ENCODE assay signal across 8 cellular contexts in the genomic region with DNA sequence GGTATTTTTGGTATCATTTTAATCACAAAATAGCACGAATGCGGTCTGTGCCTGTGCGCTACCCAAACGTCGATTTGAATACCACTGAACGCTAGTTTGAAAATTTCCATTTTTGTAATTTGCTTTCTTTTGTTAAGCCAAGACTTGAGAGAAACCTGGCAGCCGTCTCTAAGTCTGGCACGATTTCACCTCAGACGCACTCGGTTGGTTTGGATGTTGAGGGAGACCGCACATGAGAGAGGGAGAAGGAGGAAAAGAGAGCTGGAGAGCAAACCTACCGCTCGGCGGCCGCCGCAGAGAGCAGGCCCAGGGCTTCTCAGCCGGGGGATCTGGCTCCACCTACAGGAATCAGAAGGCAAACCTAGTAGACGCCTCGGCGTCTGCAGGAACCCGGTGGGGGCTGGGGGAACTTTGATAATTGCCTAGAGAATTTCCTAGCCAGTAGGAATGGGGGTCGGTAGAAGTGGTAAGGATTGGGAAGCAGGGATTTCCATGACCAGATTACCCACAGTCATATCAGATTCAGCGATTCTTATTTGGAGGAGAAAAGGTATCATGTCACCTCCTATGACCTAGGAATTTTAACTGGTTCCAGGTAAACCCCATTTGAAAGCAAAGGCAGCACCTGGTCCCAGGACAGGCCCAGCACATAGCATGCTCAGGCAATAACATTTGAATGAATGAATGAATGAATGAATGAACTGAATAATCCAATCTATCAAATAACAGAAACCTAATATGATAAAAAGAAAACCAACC.
DNase-seq lines count a peak whose midpoint lies in the region; ATAC-seq, FAIRE-seq and TF ChIP-seq lines count a peak whose summit lies in the region.

No MANE protein-coding gene starts in this region.

- H3K27me3 Mint-ChIP-seq in activated CD8-positive, alpha-beta T cell treated with anti-CD3 and anti-CD28 coated beads, Interleukin-2, amount 10 ng/mL, durations not matched to agents 7 days and 5 days (ENCODE audit: low read depth), result peaks cover 10% of the 10 kb centered on the region

- peaks cover 11% of the 10 kb centered on the region for H3K4me1 Mint-ChIP-seq in activated CD8-positive, alpha-beta T cell treated with anti-CD3 and anti-CD28 coated beads, Interleukin-2, amount 10 ng/mL, durations not matched to agents 7 days and 5 days (ENCODE audit: low read depth)

- CTCF ChIA-PET in activated CD8-positive, alpha-beta T cell treated with anti-CD3 and anti-CD28 coated beads, Interleukin-2, amount 10 ng/mL, durations not matched to agents 7 days and 5 days (lab: Charles Lee), result interaction anchor here (0.5 to 3.1 kb wide), 10 partner anchors 9 to 598 kb away, joined by 3 to 12 read pairs (median 4); no protein-coding TSS in a partner anchor

- H3K9me3 ChIP-seq in muscle layer of duodenum (ENCODE audit: control insufficient read depth in 1 of 2, low read length in 2 of 2), result no peaks in the 10 kb centered on the region

- no peaks in the 10 kb centered on the region for H3K36me3 ChIP-seq in muscle layer of duodenum (ENCODE audit: control insufficient read depth in 1 of 2, insufficient read depth in 2 of 2, low read length in 2 of 2)

- no peak overlapping the region for H3K27ac Mint-ChIP-seq in activated CD8-positive, alpha-beta T cell treated with anti-CD3 and anti-CD28 coated beads, Interleukin-2, amount 10 ng/mL, durations not matched to agents 7 days and 5 days

- peak overlapping the region; percentile 12 to 47 for H3K4me3 ChIP-seq in muscle layer of duodenum (ENCODE audit: low read depth in 1 of 2, low read length in 2 of 2)

- peak; percentile 97 for ATAC-seq in HG02623 (IDR thresholded peaks at IDR 0.05; ENCODE audit: unreplicated experiment)
- peak; percentile 98 for ATAC-seq in activated CD8-positive, alpha-beta T cell treated with anti-CD3 and anti-CD28 coated beads, Interleukin-2, amount 10 ng/mL, durations not matched to agents 7 days and 5 days

- no peaks in the 10 kb centered on the region for H3K9me3 Mint-ChIP-seq in activated CD8-positive, alpha-beta T cell treated with anti-CD3 and anti-CD28 coated beads, Interleukin-2, amount 10 ng/mL, durations not matched to agents 7 days and 5 days (ENCODE audit: insufficient read depth)

- POLR2A ChIA-PET in activated CD8-positive, alpha-beta T cell treated with anti-CD3 and anti-CD28 coated beads, Interleukin-2, amount 10 ng/mL, durations not matched to agents 7 days and 5 days (lab: Charles Lee), result no interaction called here

- no peak for TF ChIP-seq POLR2A in GM12892 (IDR thresholded peaks at IDR 0.05; ENCODE audit: low read depth, low read length)

- no peaks in the 10 kb centered on the region for H3K36me3 Mint-ChIP-seq in activated CD8-positive, alpha-beta T cell treated with anti-CD3 and anti-CD28 coated beads, Interleukin-2, amount 10 ng/mL, durations not matched to agents 7 days and 5 days (ENCODE audit: low read depth)

- peak overlapping the region; percentile 54 for H3K4me3 Mint-ChIP-seq in activated CD8-positive, alpha-beta T cell treated with anti-CD3 and anti-CD28 coated beads, Interleukin-2, amount 10 ng/mL, durations not matched to agents 7 days and 5 days

- H3K27me3 ChIP-seq in muscle layer of duodenum (ENCODE audit: low read depth, low read length), result no peaks in the 10 kb centered on the region

- peak; percentile 35 for DNase-seq in GM12892 (ENCODE audit: insufficient read length)
- DNase-seq in NCI-H446 (lab: John Stamatoyannopoulos, UW), result peak; percentile 44 to 70
- DNase-seq in activated CD8-positive, alpha-beta T cell treated with anti-CD3 and anti-CD28 coated beads, Interleukin-2, amount 10 ng/mL, durations not matched to agents 7 days and 5 days, result peak; percentile 73
- DNase-seq in epidermal melanocyte (ENCODE audit: insufficient read length, low spot score), result peak; percentile 54
- DNase-seq in stimulated activated CD8-positive, alpha-beta memory T cell treated with anti-CD3 and anti-CD28 coated beads, Interleukin-4, amount 100 ng/mL, for 4 hours (ENCODE audit: low read depth in 2 of 2, low spot score in 1 of 2), result peak; percentile 6 to 15
- DNase-seq in GF-D8 (lab: John Stamatoyannopoulos, UW), result no peak

- peaks cover 0 to 27% of the 10 kb centered on the region in 2 donors for H3K4me1 ChIP-seq in muscle layer of duodenum (ENCODE audit: control insufficient read depth in 1 of 2, insufficient read depth in 2 of 2, low read length in 2 of 2)

- peak overlapping the region; percentile 74 for H3K27ac ChIP-seq in muscle layer of duodenum (ENCODE audit: low read length)

- no peak for FAIRE-seq in GM12892 (lab: Jason Lieb, UNC)
